In genomic region chr5:74851684-74852353, GRCh38 we compare ENCODE assay signal across 9 cellular contexts. TPM values are rescaled to one million over a fixed set of nuclear protein-coding genes. Genes with fewer than 3 reads are reported as not detected.
DNase-seq lines count a peak whose midpoint lies in the region; ATAC-seq, FAIRE-seq and TF ChIP-seq lines count a peak whose summit lies in the region.
"Had no signal": no experiment of that assay in that cellular context is flagged by ENCODE, and none has a peak within 500 bp of the region (broad histone marks: within the 10 kb centered on the region; RNA-seq: fewer than 3 reads in every experiment).

No MANE protein-coding gene starts in this region.

- H3K4me1 Mint-ChIP-seq in activated CD4-positive, alpha-beta memory T cell treated with anti-CD3 and anti-CD28 coated beads for 36 hours (ENCODE audit: low read depth), result peaks cover 22% of the 10 kb centered on the region

- no peak overlapping the region for H3K27ac ChIP-seq in right atrium auricular region
- H3K27ac ChIP-seq: gastrocnemius medialis had no signal

- H3K27me3 ChIP-seq in right atrium auricular region, result no peaks in the 10 kb centered on the region
- H3K27me3 ChIP-seq: gastrocnemius medialis had no signal

- peaks cover 0 to 4% of the 10 kb centered on the region in 2 donors for H3K9me3 ChIP-seq in right atrium auricular region
- H3K9me3 ChIP-seq: gastrocnemius medialis had no signal

- no peak for TF ChIP-seq CTCF in foreskin fibroblast (IDR thresholded peaks at IDR 0.05; ENCODE audit: low read depth, low read length)
- no peak for TF ChIP-seq CTCF in right atrium auricular region (IDR thresholded peaks at IDR 0.05)

- intact Hi-C loops in activated CD4-positive, alpha-beta memory T cell treated with anti-CD3 and anti-CD28 coated beads for 36 hours (cut with micrococcal nuclease), result no loop called here

- peak overlapping the region; percentile 41 for H3K4me3 Mint-ChIP-seq in activated CD4-positive, alpha-beta memory T cell treated with anti-CD3 and anti-CD28 coated beads for 36 hours

- no peaks in the 10 kb centered on the region for H3K27me3 Mint-ChIP-seq in activated CD4-positive, alpha-beta memory T cell treated with anti-CD3 and anti-CD28 coated beads for 36 hours

- H3K4me3 ChIP-seq in foreskin fibroblast (ENCODE audit: low read depth in 1 of 2, low read length in 2 of 2) (no peak overlapping the region), right atrium auricular region (no peak overlapping the region)
- H3K4me3 ChIP-seq: gastrocnemius medialis had no signal

- H3K36me3 Mint-ChIP-seq in activated CD4-positive, alpha-beta memory T cell treated with anti-CD3 and anti-CD28 coated beads for 36 hours, result peaks cover 2% of the 10 kb centered on the region

- H3K9me3 Mint-ChIP-seq in activated CD4-positive, alpha-beta memory T cell treated with anti-CD3 and anti-CD28 coated beads for 36 hours, result peaks cover 8% of the 10 kb centered on the region

- FAIRE-seq in H54 (lab: Jason Lieb, UNC), result peak; percentile 33

- no peaks in the 10 kb centered on the region for H3K36me3 ChIP-seq in right atrium auricular region
- H3K36me3 ChIP-seq: gastrocnemius medialis had no signal

- POLR2A ChIA-PET in activated CD4-positive, alpha-beta memory T cell treated with anti-CD3 and anti-CD28 coated beads for 36 hours (lab: Charles Lee), result no interaction called here

- ATAC-seq in GM19035 (IDR thresholded peaks at IDR 0.05; ENCODE audit: unreplicated experiment), result no peak
- ATAC-seq: gastrocnemius medialis had no signal

- peak overlapping the region; percentile 31 for H3K27ac Mint-ChIP-seq in activated CD4-positive, alpha-beta memory T cell treated with anti-CD3 and anti-CD28 coated beads for 36 hours

- CTCF ChIA-PET in activated CD4-positive, alpha-beta memory T cell treated with anti-CD3 and anti-CD28 coated beads for 36 hours (lab: Charles Lee), result no interaction called here

- DNase-seq in A172 (ENCODE audit: low spot score), result peak; percentile 64
- DNase-seq in H54 (ENCODE audit: insufficient read length, low spot score), result no peak
- DNase-seq in activated CD4-positive, alpha-beta memory T cell treated with anti-CD3 and anti-CD28 coated beads for 36 hours, result no peak
- DNase-seq in foreskin fibroblast, result peak; percentile 20 to 61
- no peak for DNase-seq in right atrium auricular region (ENCODE audit: low spot score)
- DNase-seq in NCI-H1417 treated with DMSO at 0.1 percent for 48 hours (lab: John Stamatoyannopoulos, UW), result no peak
- no peak for DNase-seq in activated CD4-positive, CD25-positive, alpha-beta regulatory T cell (lab: John Stamatoyannopoulos, UW)
- DNase-seq: gastrocnemius medialis had no signal

- TF ChIP-seq POLR2A in H54 (IDR thresholded peaks at IDR 0.05; ENCODE audit: low read depth, low read length), result no peak

- peaks cover 0 to 4% of the 10 kb centered on the region in 2 donors for H3K4me1 ChIP-seq in right atrium auricular region
- H3K4me1 ChIP-seq: gastrocnemius medialis had no signal

RNA-seq across cellular contexts. Expression of gene FAM169A, which starts 14.4 kb away (rescaled TPM):
- 28.3 and 33.0 TPM in 2 replicates for total RNA-seq in A172 (2014; rRNA removed; shearing (Covaris generic))
- total RNA-seq in activated CD4-positive, alpha-beta memory T cell treated with anti-CD3 and anti-CD28 coated beads for 36 hours, result 10 to 100 TPM in 1 of 2 experiments, 1 to 10 TPM in 1; 9.0 to 10.4 TPM
- total RNA-seq in right atrium auricular region, result 1 to 10 TPM; 4.2 to 5.0 TPM

Comparison
In these comparisons a context has a peak if more than half of its experiments do, and no peak if none do; other contexts are left out.
1. DNase-seq: peak in A172 (single experiment) and foreskin fibroblast (2 of 2); none in H54 (single experiment), activated CD4-positive, alpha-beta memory T cell treated with anti-CD3 and anti-CD28 coated beads for 36 hours (single experiment), right atrium auricular region (single experiment), NCI-H1417 treated with DMSO at 0.1 percent for 48 hours (single experiment) and activated CD4-positive, CD25-positive, alpha-beta regulatory T cell (0 of 4).